25 cellular contexts compared by ENCODE assay signal in the genomic region with DNA sequence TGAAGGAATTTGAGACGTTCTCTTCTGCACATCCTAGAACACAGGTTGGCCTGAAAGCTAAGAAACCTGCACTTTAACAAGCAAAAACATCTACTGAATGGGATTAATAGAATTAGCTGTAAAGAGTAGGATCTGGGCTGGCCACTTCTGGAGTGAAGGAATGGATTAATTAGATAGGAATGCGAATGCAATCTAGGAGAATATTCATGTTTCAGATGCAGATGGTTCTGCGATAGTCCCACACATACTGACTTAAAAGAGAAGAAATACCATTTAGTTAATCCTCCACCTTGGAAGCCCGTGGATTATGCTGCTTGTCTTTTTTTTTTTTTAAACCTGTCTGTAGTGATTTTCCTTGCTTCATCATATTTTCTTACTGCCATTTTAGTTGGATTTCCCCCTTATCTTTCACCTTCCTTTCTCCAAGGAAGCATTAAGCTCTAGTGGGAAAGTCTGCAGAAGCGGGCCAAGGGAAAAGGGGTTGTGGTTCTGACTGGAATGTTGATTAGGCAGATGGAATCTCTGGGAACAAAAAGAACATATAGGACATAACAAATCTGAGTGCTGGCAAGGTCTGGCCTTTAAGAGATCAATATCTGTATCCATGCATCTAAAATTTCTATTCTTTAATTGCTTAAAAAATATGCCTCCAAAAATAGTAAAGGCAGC.
"Had no signal": no experiment of that assay in that cellular context is flagged by ENCODE, and none has a peak within 500 bp of the region (broad histone marks: within the 10 kb centered on the region; RNA-seq: fewer than 3 reads in every experiment).

No MANE protein-coding gene starts in this region.

- H3K4me1 ChIP-seq: colonic mucosa, esophagus squamous epithelium, prostate gland, tibial nerve, vagina had no signal

- H3K9me3 ChIP-seq: colonic mucosa, prostate gland, thoracic aorta, vagina had no signal

- H3K27ac ChIP-seq: colonic mucosa, epithelial cell of prostate, esophagus squamous epithelium, prostate gland, skin epidermis, thoracic aorta, tibial nerve, vagina had no signal

- H3K36me3 ChIP-seq: colonic mucosa, esophagus squamous epithelium, prostate gland, thoracic aorta, tibial nerve, vagina had no signal

- DNase-seq: colonic mucosa; effector CD8-positive, alpha-beta T cell; endodermal cell; esophagus squamous epithelium; hypothalamus; immature natural killer cell; midbrain; naive thymus-derived CD4-positive, alpha-beta T cell; nucleus accumbens; right cardiac atrium; stimulated activated CD4-positive, alpha-beta T cell treated with anti-CD3 and anti-CD28 coated beads, Interleukin-15, amount 100 ng/mL, for 24 hours; stimulated activated CD4-positive, alpha-beta T cell treated with anti-CD3 and anti-CD28 coated beads, Interleukin-2, amount 100 ng/mL, for 48 hours; stimulated activated naive B cell treated with anti-CD40 and anti-IgM and Interleukin-4, amounts not matched to agents 10 μg/mL and 1 μg/mL and 100 μg/mL, for 72 hours had no signal

- H3K4me1 Mint-ChIP-seq: immature natural killer cell; memory B cell; naive thymus-derived CD4-positive, alpha-beta T cell; nephron; stimulated activated naive B cell treated with anti-CD40 and anti-IgM and Interleukin-4, amounts not matched to agents 10 μg/mL and 1 μg/mL and 100 μg/mL, for 72 hours had no signal

- H3K27me3 ChIP-seq: colonic mucosa, esophagus squamous epithelium, tibial nerve, vagina had no signal

- H3K4me3 Mint-ChIP-seq: dendritic cell treated with granulocyte-macrophage colony-stimulating factor and Interleukin-4, amounts not matched to agents 40 ng/mL and 50 ng/mL, for 4 days; endodermal cell; immature natural killer cell; memory B cell; naive thymus-derived CD4-positive, alpha-beta T cell; nephron; stimulated activated naive B cell treated with anti-CD40 and anti-IgM and Interleukin-4, amounts not matched to agents 10 μg/mL and 1 μg/mL and 100 μg/mL, for 72 hours; stimulated activated naive CD8-positive, alpha-beta T cell treated with anti-CD3 and anti-CD28 coated beads, Interleukin-15, Interleukin-2, amounts not matched to agents 100 ng/mL and 50 ng/mL, for 24 hours had no signal

- H3K4me3 ChIP-seq: colonic mucosa, esophagus squamous epithelium, lung, prostate gland, skin epidermis, thoracic aorta, tibial nerve, vagina had no signal

- ATAC-seq: left lobe of liver; naive thymus-derived CD4-positive, alpha-beta T cell; right cardiac atrium; stimulated activated naive B cell treated with anti-CD40 and anti-IgM and Interleukin-4, amounts not matched to agents 10 μg/mL and 1 μg/mL and 100 μg/mL, for 72 hours had no signal

- H3K36me3 Mint-ChIP-seq: immature natural killer cell; memory B cell; naive thymus-derived CD4-positive, alpha-beta T cell had no signal

- H3K27me3 Mint-ChIP-seq: memory B cell; stimulated activated naive B cell treated with anti-CD40 and anti-IgM and Interleukin-4, amounts not matched to agents 10 μg/mL and 1 μg/mL and 100 μg/mL, for 72 hours had no signal

- H3K27ac Mint-ChIP-seq: dendritic cell treated with granulocyte-macrophage colony-stimulating factor and Interleukin-4, amounts not matched to agents 40 ng/mL and 50 ng/mL, for 4 days; endodermal cell; immature natural killer cell; memory B cell; naive thymus-derived CD4-positive, alpha-beta T cell; nephron; stimulated activated naive B cell treated with anti-CD40 and anti-IgM and Interleukin-4, amounts not matched to agents 10 μg/mL and 1 μg/mL and 100 μg/mL, for 72 hours; stimulated activated naive CD8-positive, alpha-beta T cell treated with anti-CD3 and anti-CD28 coated beads, Interleukin-15, Interleukin-2, amounts not matched to agents 100 ng/mL and 50 ng/mL, for 24 hours had no signal
